In the genomic region with DNA sequence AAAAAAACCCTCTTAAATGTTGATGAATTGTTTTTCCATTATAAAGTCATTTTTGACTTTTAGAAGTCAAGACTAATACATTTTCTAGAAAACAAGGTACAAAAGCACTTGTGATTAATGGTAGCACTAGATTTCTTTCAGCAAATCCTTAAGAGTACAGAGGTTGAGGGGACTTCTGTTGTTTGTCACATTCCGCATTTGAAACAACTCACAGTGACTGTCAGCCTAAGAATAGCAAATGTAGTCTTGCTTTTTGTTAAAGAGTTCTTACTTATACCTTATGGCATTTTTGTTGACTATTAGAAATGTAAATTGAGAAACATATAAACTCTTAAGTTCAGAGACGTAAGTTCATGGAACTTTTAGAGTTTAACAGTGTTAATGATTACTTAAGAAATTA, we compare ENCODE assay signal across 23 cellular contexts. TPM values are rescaled to one million over a fixed set of nuclear protein-coding genes. Genes with fewer than 3 reads are reported as not detected.
A peak's percentile ranks its signal among the peaks of the same experiment; 100 is the strongest.
DNase-seq lines count a peak whose midpoint lies in the region; ATAC-seq and TF ChIP-seq lines count a peak whose summit lies in the region.
"Had no signal": no experiment of that assay in that cellular context is flagged by ENCODE, and none has a peak within 500 bp of the region (broad histone marks: within the 10 kb centered on the region; RNA-seq: fewer than 3 reads in every experiment).

No MANE protein-coding gene starts in this region.

- H3K27me3 ChIP-seq in left ventricle myocardium inferior (ENCODE audit: low read depth), result no peaks in the 10 kb centered on the region
- H3K27me3 ChIP-seq in NT2/D1 (ENCODE audit: insufficient read depth, insufficient read length), result no peaks in the 10 kb centered on the region
- H3K27me3 ChIP-seq: BLaER1, SJSA1 had no signal

- intact Hi-C loops in left ventricle myocardium inferior (cut with micrococcal nuclease), result no loop called here
- intact Hi-C loops in left cardiac atrium (cut with DNase I), result no loop called here

- H3K36me3 ChIP-seq in left ventricle myocardium inferior, result peaks cover 92% of the 10 kb centered on the region
- H3K36me3 ChIP-seq in NT2/D1 (ENCODE audit: insufficient read depth, insufficient read length, low read length), result peaks cover 92% of the 10 kb centered on the region

- DNase-seq in left ventricle myocardium inferior (no peak), left cardiac atrium (no peak), NT2/D1 (ENCODE audit: low read depth, low spot score) (peak; percentile 39), myocyte (ENCODE audit: low read depth) (peak; percentile 16), midbrain (lab: John Stamatoyannopoulos, UW) (no peak), NCI-H774 (lab: John Stamatoyannopoulos, UW) (no peak), retina (no peak)
- DNase-seq: ACHN; CD4-positive, alpha-beta T cell; COR-L47; DMS79; NCI-H1105; NCI-H146; NCI-H2029; NCI-H226; NCI-H510A treated with DMSO at 0.1 percent for 48 hours; NCI-H748 treated with DMSO at 0.1 percent for 48 hours; NK-92 treated with Interleukin-12 subunit alpha and Interleukin-12 subunit beta, amount 100 ng/mL, for 24 hours had no signal

- no peaks in the 10 kb centered on the region for H3K9me3 ChIP-seq in left ventricle myocardium inferior (replicated peaks)
- no peaks in the 10 kb centered on the region for H3K9me3 ChIP-seq in NT2/D1 (ENCODE audit: insufficient read depth, low read length)
- H3K9me3 ChIP-seq: BLaER1, HAP-1, SJSA1 had no signal

- H3K4me3 ChIP-seq in left ventricle myocardium inferior (no peak overlapping the region), NT2/D1 (ENCODE audit: insufficient read length, low read depth) (no peak overlapping the region)
- H3K4me3 ChIP-seq: BLaER1, HAP-1, SJSA1 had no signal

- H3K4me1 ChIP-seq in left ventricle myocardium inferior, result peaks cover 31% of the 10 kb centered on the region
- peaks cover 3% of the 10 kb centered on the region for H3K4me1 ChIP-seq in NT2/D1 (ENCODE audit: insufficient read depth, insufficient read length)
- H3K4me1 ChIP-seq: BLaER1, SJSA1 had no signal

- no peak for ATAC-seq in left cardiac atrium
- ATAC-seq: Panc1 had no signal

- no peak overlapping the region for H3K9ac ChIP-seq in NT2/D1 (ENCODE audit: insufficient read length, low read depth)
- H3K9ac ChIP-seq: BLaER1 had no signal

- TF ChIP-seq CTCF in left ventricle myocardium inferior (IDR thresholded peaks at IDR 0.05; ENCODE audit: borderline replicate concordance), result no peak

- H3K27ac ChIP-seq in left ventricle myocardium inferior (replicated peaks), result peak overlapping the region; percentile 9
- H3K27ac ChIP-seq: BLaER1, HL-60, SJSA1 had no signal

RNA-seq across cellular contexts. Expression of gene YARS2, which starts 16.4 kb away (rescaled TPM):
- total RNA-seq in left ventricle myocardium inferior (11.6 TPM), left cardiac atrium (10 to 100 TPM; 10.2 to 10.3 TPM), myocyte (22.4 and 37.0 TPM in 2 replicates)
- polyA plus RNA-seq in myocyte (2012), result 11.8 TPM

Comparison
In these comparisons a context has a peak if more than half of its experiments do, and no peak if none do; other contexts are left out.
1. DNase-seq: peak in NT2/D1 (single experiment) and myocyte (single experiment); none in left ventricle myocardium inferior (single experiment), left cardiac atrium (single experiment), midbrain (single experiment), NCI-H774 (single experiment) and retina (single experiment).